Comparison of ENCODE assay signal across 8 cellular contexts in the genomic region with DNA sequence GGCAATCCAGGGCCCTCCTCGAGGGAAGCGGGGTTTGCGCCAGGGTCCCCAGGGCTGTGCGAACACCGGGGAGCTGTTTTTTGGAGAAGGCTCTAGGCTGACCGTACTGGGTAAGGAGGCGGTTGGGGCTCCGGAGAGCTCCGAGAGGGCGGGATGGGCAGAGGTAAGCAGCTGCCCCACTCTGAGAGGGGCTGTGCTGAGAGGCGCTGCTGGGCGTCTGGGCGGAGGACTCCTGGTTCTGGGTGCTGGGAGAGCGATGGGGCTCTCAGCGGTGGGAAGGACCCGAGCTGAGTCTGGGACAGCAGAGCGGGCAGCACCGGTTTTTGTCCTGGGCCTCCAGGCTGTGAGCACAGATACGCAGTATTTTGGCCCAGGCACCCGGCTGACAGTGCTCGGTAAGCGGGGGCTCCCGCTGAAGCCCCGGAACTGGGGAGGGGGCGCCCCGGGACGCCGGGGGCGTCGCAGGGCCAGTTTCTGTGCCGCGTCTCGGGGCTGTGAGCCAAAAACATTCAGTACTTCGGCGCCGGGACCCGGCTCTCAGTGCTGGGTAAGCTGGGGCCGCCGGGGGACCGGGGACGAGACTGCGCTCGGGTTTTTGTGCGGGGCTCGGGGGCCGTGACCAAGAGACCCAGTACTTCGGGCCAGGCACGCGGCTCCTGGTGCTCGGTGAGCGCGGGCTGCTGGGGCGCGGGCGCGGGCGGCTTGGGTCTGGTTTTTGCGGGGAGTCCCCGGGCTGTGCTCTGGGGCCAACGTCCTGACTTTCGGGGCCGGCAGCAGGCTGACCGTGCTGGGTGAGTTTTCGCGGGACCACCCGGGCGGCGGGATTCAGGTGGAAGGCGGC. TPM values are rescaled to one million over a fixed set of nuclear protein-coding genes. Genes with fewer than 3 reads are reported as not detected.
DNase-seq lines count a peak whose midpoint lies in the region; ATAC-seq and TF ChIP-seq lines count a peak whose summit lies in the region.

No MANE protein-coding gene starts in this region.

- H3K9ac ChIP-seq in ES-I3 (ENCODE audit: low read depth, low read length): peak overlapping the region; percentile 71
- H3K9ac ChIP-seq in rectal smooth muscle tissue (ENCODE audit: low read length): no peak overlapping the region

- in situ Hi-C loops in Panc1 (cut with HindIII; ENCODE audit: low pct_unique_long_range_greater_than_20kb, low sequenced_read_pairs): no loop called here

- peak; percentile 42 for ATAC-seq in GM21529 (IDR thresholded peaks at IDR 0.05; ENCODE audit: unreplicated experiment)
- peak; percentile 66 for ATAC-seq in Panc1
- no peak for ATAC-seq in GM18520 (IDR thresholded peaks at IDR 0.05; ENCODE audit: unreplicated experiment)

- H3K27ac ChIP-seq in Panc1 (ENCODE audit: low read length) (no peak overlapping the region), rectal smooth muscle tissue (ENCODE audit: low read depth, low read length) (no peak overlapping the region)

- H3K4me3 ChIP-seq in Panc1 (ENCODE audit: low read depth in 2 of 2, low read length in 2 of 2): peak overlapping the region in 1 of 2 experiments; percentile 39; a peak in 2 of 4 replicates
- peak overlapping the region; percentile 27 for H3K4me3 ChIP-seq in fibroblast of mammary gland (ENCODE audit: control insufficient read depth, low read depth, low read length)
- peak overlapping the region; percentile 67 for H3K4me3 ChIP-seq in rectal smooth muscle tissue (ENCODE audit: low read length)

- H3K4me1 ChIP-seq in ES-I3 (ENCODE audit: insufficient read depth, low read length) (peaks cover 23% of the 10 kb centered on the region), Panc1 (ENCODE audit: control insufficient read depth, insufficient read depth, low read length) (no peaks in the 10 kb centered on the region), rectal smooth muscle tissue (ENCODE audit: control insufficient read depth, insufficient read depth, low read length) (no peaks in the 10 kb centered on the region)

- BruUV-seq in Panc1 (replicated peaks; lab: Mats Ljungman, UMichigan): no TSS peak

- DNase-seq in Panc1 (ENCODE audit: low read depth, low spot score) (no peak), fibroblast of mammary gland (ENCODE audit: low read depth) (no peak), NCI-H69 (lab: John Stamatoyannopoulos, UW) (no peak), NCI-H2196 (lab: John Stamatoyannopoulos, UW; ENCODE audit: unreplicated experiment) (no peak)

- H3K27me3 ChIP-seq in Panc1 (ENCODE audit: control insufficient read depth, insufficient read depth, low read length): peaks cover 45% of the 10 kb centered on the region
- peaks cover 15% of the 10 kb centered on the region for H3K27me3 ChIP-seq in rectal smooth muscle tissue (ENCODE audit: control insufficient read depth, insufficient read depth, low read length)

- H3K36me3 ChIP-seq in ES-I3 (ENCODE audit: insufficient read depth, low read length) (no peaks in the 10 kb centered on the region), Panc1 (ENCODE audit: control insufficient read depth, insufficient read depth, low read length) (no peaks in the 10 kb centered on the region), rectal smooth muscle tissue (ENCODE audit: control insufficient read depth, insufficient read depth, low read length) (no peaks in the 10 kb centered on the region)

- no peaks in the 10 kb centered on the region for H3K9me3 ChIP-seq in ES-I3 (ENCODE audit: control insufficient read depth, insufficient read depth, low read length)
- H3K9me3 ChIP-seq in Panc1 (ENCODE audit: control insufficient read depth, insufficient read depth, low read depth, low read length): no peaks in the 10 kb centered on the region

- POLR2A ChIA-PET in Panc1 (lab: Charles Lee): no interaction called here

- CTCF ChIA-PET in Panc1 (lab: Charles Lee): interaction anchor here (1.2 kb wide), 1 partner anchor 14 kb away, joined by 3 read pairs; no protein-coding TSS in a partner anchor

- intact Hi-C loops in Panc1 (cut with micrococcal nuclease; ENCODE audit: unreplicated experiment): no loop called here

- TF ChIP-seq CTCF in Panc1 (IDR thresholded peaks at IDR 0.05): no peak
- TF ChIP-seq CTCF in fibroblast of mammary gland (conservative IDR thresholded peaks at IDR 0.05; ENCODE audit: control insufficient read depth, insufficient read depth, low read depth, low read length): no peak

RNA-seq across cellular contexts. Expression of a gene that starts 26.0 kb away (rescaled TPM):
- total RNA-seq in Panc1 (2021; ENCODE audit: unreplicated experiment): 22.4 TPM
- polyA plus RNA-seq in Panc1 (2012; ENCODE audit: insufficient read length): not detected

RNA-seq across cellular contexts. Expression of a gene that starts 47.4 kb away (rescaled TPM):
- 7.3 TPM for total RNA-seq in Panc1 (2021; ENCODE audit: unreplicated experiment)
- not detected for polyA plus RNA-seq in Panc1 (2012; ENCODE audit: insufficient read length)

RNA-seq across cellular contexts. Expression of a gene that starts 58.2 kb away (rescaled TPM):
- 0.54 TPM for total RNA-seq in Panc1 (2021; ENCODE audit: unreplicated experiment)
- polyA plus RNA-seq in Panc1 (2012; ENCODE audit: insufficient read length): 2.9 TPM
